ENCODE assay signal across 1 cellular context in genomic region chr12:106910202-106910601, GRCh38.
A peak's percentile ranks its signal among the peaks of the same experiment; 100 is the strongest.
TF ChIP-seq lines count a peak whose summit lies in the region.

No MANE protein-coding gene starts in this region.

TF ChIP-seq in GM12878, 131 proteins besides CTCF, POLR2A, EP300 and RAD21 (continued from another document and continues in another):
- TF ChIP-seq, protein P1, sequence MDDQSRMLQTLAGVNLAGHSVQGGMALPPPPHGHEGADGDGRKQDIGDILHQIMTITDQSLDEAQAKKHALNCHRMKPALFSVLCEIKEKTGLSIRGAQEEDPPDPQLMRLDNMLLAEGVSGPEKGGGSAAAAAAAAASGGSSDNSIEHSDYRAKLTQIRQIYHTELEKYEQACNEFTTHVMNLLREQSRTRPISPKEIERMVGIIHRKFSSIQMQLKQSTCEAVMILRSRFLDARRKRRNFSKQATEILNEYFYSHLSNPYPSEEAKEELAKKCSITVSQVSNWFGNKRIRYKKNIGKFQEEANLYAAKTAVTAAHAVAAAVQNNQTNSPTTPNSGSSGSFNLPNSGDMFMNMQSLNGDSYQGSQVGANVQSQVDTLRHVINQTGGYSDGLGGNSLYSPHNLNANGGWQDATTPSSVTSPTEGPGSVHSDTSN (IDR thresholded peaks at IDR 0.05; ENCODE audit: insufficient replicate concordance, low read depth, low read length), result no peak
- TF ChIP-seq MYC (IDR thresholded peaks at IDR 0.05; ENCODE audit: insufficient read depth, insufficient read length, insufficient replicate concordance, low read length, severe bottlenecking), result no peak
- peak; percentile 90; the same call in 1 of the 2 replicates for TF ChIP-seq RCOR1 (conservative IDR thresholded peaks at IDR 0.05; ENCODE audit: low read depth, low read length)
- peak; percentile 79 for TF ChIP-seq JUNB (IDR thresholded peaks at IDR 0.05)
- peak; percentile 98 for TF ChIP-seq SPI1 (IDR thresholded peaks at IDR 0.05; ENCODE audit: borderline replicate concordance, insufficient read depth, low read depth, low read length)
- TF ChIP-seq ASH2L (IDR thresholded peaks at IDR 0.05; ENCODE audit: borderline replicate concordance, low read depth), result no peak
- no peak for TF ChIP-seq CEBPZ (IDR thresholded peaks at IDR 0.05; ENCODE audit: low read depth, low read length)
- 0 out of 2 replicates have a peak, but pooled peaks have one; percentile 36 for TF ChIP-seq SREBF1 (IDR thresholded peaks at IDR 0.05; ENCODE audit: low read length)
- TF ChIP-seq STAT3 (IDR thresholded peaks at IDR 0.05; ENCODE audit: low read depth, low read length), result peak; percentile 91; the same call in 1 of the 2 replicates
- no peak for TF ChIP-seq MYB (IDR thresholded peaks at IDR 0.05; ENCODE audit: borderline replicate concordance, low read depth, low read length)
- peak; percentile 94; the same call in 1 of the 2 replicates for TF ChIP-seq BACH1 (IDR thresholded peaks at IDR 0.05; ENCODE audit: borderline replicate concordance)
- TF ChIP-seq MEF2B (IDR thresholded peaks at IDR 0.05; ENCODE audit: partially characterized antibody, poor library complexity, severe bottlenecking), result peak; percentile 86
- peak; percentile 99 for TF ChIP-seq RUNX3 (IDR thresholded peaks at IDR 0.05; ENCODE audit: low read length)
- TF ChIP-seq TARDBP (IDR thresholded peaks at IDR 0.05; ENCODE audit: borderline replicate concordance), result no peak
- no peak for TF ChIP-seq CHD1 (IDR thresholded peaks at IDR 0.05; ENCODE audit: low read depth, low read length)
- no peak for TF ChIP-seq CBX5 (IDR thresholded peaks at IDR 0.05; ENCODE audit: low read depth)
- no peak for TF ChIP-seq TCF7 (IDR thresholded peaks at IDR 0.05; ENCODE audit: borderline replicate concordance)
- TF ChIP-seq CREB1 (IDR thresholded peaks at IDR 0.05; ENCODE audit: low read depth), result no peak
- TF ChIP-seq FOXM1 (IDR thresholded peaks at IDR 0.05; ENCODE audit: low read depth, low read length), result peak; percentile 70; the same call in 1 of the 2 replicates
- TF ChIP-seq NFYA (IDR thresholded peaks at IDR 0.05; ENCODE audit: borderline replicate concordance, low read depth, low read length), result no peak
- TF ChIP-seq RELB (IDR thresholded peaks at IDR 0.05; ENCODE audit: low read depth), result peak; percentile 87
- no peak for TF ChIP-seq SMAD1 (IDR thresholded peaks at IDR 0.05; ENCODE audit: low read depth, partially characterized antibody)
- TF ChIP-seq FOXK2 (IDR thresholded peaks at IDR 0.05), result no peak
- peak; percentile 87 for TF ChIP-seq ATF2 (IDR thresholded peaks at IDR 0.05; ENCODE audit: low read length)
- TF ChIP-seq ZNF622 (IDR thresholded peaks at IDR 0.05), result no peak
- TF ChIP-seq RBBP5 (conservative IDR thresholded peaks at IDR 0.05), result no peak
- TF ChIP-seq TBL1XR1 (IDR thresholded peaks at IDR 0.05; ENCODE audit: low read depth, low read length), result peak; percentile 90
- TF ChIP-seq BHLHE40 (IDR thresholded peaks at IDR 0.05; ENCODE audit: borderline replicate concordance in 1 of 2, low read depth in 2 of 2, low read length in 1 of 2), result peak; percentile 77
- TF ChIP-seq, protein P2, sequence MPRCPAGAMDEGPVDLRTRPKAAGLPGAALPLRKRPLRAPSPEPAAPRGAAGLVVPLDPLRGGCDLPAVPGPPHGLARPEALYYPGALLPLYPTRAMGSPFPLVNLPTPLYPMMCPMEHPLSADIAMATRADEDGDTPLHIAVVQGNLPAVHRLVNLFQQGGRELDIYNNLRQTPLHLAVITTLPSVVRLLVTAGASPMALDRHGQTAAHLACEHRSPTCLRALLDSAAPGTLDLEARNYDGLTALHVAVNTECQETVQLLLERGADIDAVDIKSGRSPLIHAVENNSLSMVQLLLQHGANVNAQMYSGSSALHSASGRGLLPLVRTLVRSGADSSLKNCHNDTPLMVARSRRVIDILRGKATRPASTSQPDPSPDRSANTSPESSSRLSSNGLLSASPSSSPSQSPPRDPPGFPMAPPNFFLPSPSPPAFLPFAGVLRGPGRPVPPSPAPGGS (IDR thresholded peaks at IDR 0.05; ENCODE audit: borderline replicate concordance, insufficient read depth, low read depth, low read length, poor library complexity, severe bottlenecking), result peak; percentile 11
- no peak; the same call in 1 of the 2 replicates for TF ChIP-seq ZSCAN29 (IDR thresholded peaks at IDR 0.05)
- TF ChIP-seq PML (IDR thresholded peaks at IDR 0.05; ENCODE audit: low read length), result 0 out of 2 replicates have a peak, but pooled peaks have one; percentile 28
- peak; percentile 98 for TF ChIP-seq DPF2 (IDR thresholded peaks at IDR 0.05)
- peak; percentile 97 for TF ChIP-seq BCL11A (IDR thresholded peaks at IDR 0.05; ENCODE audit: low read depth, low read length)
- TF ChIP-seq IRF4 (IDR thresholded peaks at IDR 0.05; ENCODE audit: low read depth, low read length), result peak; percentile 84
- TF ChIP-seq USF2 (IDR thresholded peaks at IDR 0.05; ENCODE audit: borderline replicate concordance, low read depth, low read length), result no peak
- TF ChIP-seq IKZF1 (conservative IDR thresholded peaks at IDR 0.05), result peak; percentile 93
- no peak for TF ChIP-seq CBX3 (IDR thresholded peaks at IDR 0.05; ENCODE audit: borderline replicate concordance, low read depth)
- TF ChIP-seq MXI1 (IDR thresholded peaks at IDR 0.05; ENCODE audit: low read depth, low read length), result no peak
- TF ChIP-seq RB1 (IDR thresholded peaks at IDR 0.05; ENCODE audit: borderline replicate concordance), result no peak; the same call in 1 of the 2 replicates
- peak; percentile 85 for TF ChIP-seq ATF7 (IDR thresholded peaks at IDR 0.05; ENCODE audit: low read depth)
- TF ChIP-seq SP1 (IDR thresholded peaks at IDR 0.05; ENCODE audit: low read depth, low read length), result peak; percentile 27
- 0 out of 2 replicates have a peak, but pooled peaks have one; percentile 47 for TF ChIP-seq JUND (IDR thresholded peaks at IDR 0.05; ENCODE audit: low read depth, low read length)
- TF ChIP-seq TCF3 (IDR thresholded peaks at IDR 0.05; ENCODE audit: borderline replicate concordance, insufficient read depth, low read depth, low read length), result no peak
- TF ChIP-seq RFX5 (IDR thresholded peaks at IDR 0.05; ENCODE audit: low read depth, low read length), result no peak
- TF ChIP-seq RELA (IDR thresholded peaks at IDR 0.05; ENCODE audit: borderline replicate concordance, partially characterized antibody), result no peak
- peak; percentile 79; the same call in 1 of the 2 replicates for TF ChIP-seq MTA3 (IDR thresholded peaks at IDR 0.05; ENCODE audit: borderline replicate concordance, low read length)
- no peak for TF ChIP-seq POLR2AphosphoS2 (IDR thresholded peaks at IDR 0.05; ENCODE audit: low read depth, low read length)
- peak; percentile 96 for TF ChIP-seq SMARCA5 (IDR thresholded peaks at IDR 0.05)
- peak; percentile 100 for TF ChIP-seq ZNF217 (IDR thresholded peaks at IDR 0.05)
- TF ChIP-seq POU2F2 (IDR thresholded peaks at IDR 0.05; ENCODE audit: borderline replicate concordance, low read depth, low read length), result peak; percentile 66; the same call in 1 of the 3 replicates
- peak; percentile 84; the same call in 1 of the 2 replicates for TF ChIP-seq MLLT1 (IDR thresholded peaks at IDR 0.05)
- TF ChIP-seq SMC3 (IDR thresholded peaks at IDR 0.05; ENCODE audit: borderline replicate concordance, low read length), result no peak
- TF ChIP-seq, protein P3, sequence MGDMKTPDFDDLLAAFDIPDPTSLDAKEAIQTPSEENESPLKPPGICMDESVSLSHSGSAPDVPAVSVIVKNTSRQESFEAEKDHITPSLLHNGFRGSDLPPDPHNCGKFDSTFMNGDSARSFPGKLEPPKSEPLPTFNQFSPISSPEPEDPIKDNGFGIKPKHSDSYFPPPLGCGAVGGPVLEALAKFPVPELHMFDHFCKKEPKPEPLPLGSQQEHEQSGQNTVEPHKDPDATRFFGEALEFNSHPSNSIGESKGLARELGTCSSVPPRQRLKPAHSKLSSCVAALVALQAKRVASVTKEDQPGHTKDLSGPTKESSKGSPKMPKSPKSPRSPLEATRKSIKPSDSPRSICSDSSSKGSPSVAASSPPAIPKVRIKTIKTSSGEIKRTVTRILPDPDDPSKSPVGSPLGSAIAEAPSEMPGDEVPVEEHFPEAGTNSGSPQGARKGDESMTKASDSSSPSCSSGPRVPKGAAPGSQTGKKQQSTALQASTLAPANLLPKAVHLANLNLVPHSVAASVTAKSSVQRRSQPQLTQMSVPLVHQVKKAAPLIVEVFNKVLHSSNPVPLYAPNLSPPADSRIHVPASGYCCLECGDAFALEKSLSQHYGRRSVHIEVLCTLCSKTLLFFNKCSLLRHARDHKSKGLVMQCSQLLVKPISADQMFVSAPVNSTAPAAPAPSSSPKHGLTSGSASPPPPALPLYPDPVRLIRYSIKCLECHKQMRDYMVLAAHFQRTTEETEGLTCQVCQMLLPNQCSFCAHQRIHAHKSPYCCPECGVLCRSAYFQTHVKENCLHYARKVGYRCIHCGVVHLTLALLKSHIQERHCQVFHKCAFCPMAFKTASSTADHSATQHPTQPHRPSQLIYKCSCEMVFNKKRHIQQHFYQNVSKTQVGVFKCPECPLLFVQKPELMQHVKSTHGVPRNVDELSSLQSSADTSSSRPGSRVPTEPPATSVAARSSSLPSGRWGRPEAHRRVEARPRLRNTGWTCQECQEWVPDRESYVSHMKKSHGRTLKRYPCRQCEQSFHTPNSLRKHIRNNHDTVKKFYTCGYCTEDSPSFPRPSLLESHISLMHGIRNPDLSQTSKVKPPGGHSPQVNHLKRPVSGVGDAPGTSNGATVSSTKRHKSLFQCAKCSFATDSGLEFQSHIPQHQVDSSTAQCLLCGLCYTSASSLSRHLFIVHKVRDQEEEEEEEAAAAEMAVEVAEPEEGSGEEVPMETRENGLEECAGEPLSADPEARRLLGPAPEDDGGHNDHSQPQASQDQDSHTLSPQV (IDR thresholded peaks at IDR 0.05), result 0 out of 2 replicates have a peak, but pooled peaks have one; percentile 42
- TF ChIP-seq HDAC6 (IDR thresholded peaks at IDR 0.05; ENCODE audit: unreplicated experiment), result no peak
- TF ChIP-seq ESRRA (IDR thresholded peaks at IDR 0.05; ENCODE audit: low read length), result no peak
- peak; percentile 90 for TF ChIP-seq NFIC (IDR thresholded peaks at IDR 0.05; ENCODE audit: low read depth, low read length)
